Comparison of ENCODE assay signal across 35 cellular contexts in genomic region chr7:142657376-142657775, GRCh38.
"Had no signal": no experiment of that assay in that cellular context is flagged by ENCODE, and none has a peak within 500 bp of the region (broad histone marks: within the 10 kb centered on the region; RNA-seq: fewer than 3 reads in every experiment).

No MANE protein-coding gene starts in this region.

- H3K27ac Mint-ChIP-seq: activated B cell treated with CpG ODN at 0.5 μM for 24 hours; activated CD4-positive, alpha-beta memory T cell treated with anti-CD3 and anti-CD28 coated beads for 36 hours; activated CD4-positive, alpha-beta T cell treated with anti-CD3 and anti-CD28 coated beads, Interleukin-2, amount 10 ng/mL, durations not matched to agents 24 days and 14 days; activated CD8-positive, alpha-beta T cell treated with anti-CD3 and anti-CD28 coated beads for 36 hours; activated naive CD4-positive, alpha-beta T cell treated with anti-CD3 and anti-CD28 coated beads for 36 hours; activated naive CD4-positive, alpha-beta T cell treated with anti-CD3 and anti-CD28 coated beads, Interleukin-2, amount 50 U/mL, for 72 hours; activated naive CD8-positive, alpha-beta T cell treated with anti-CD3 and anti-CD28 coated beads for 36 hours; activated T-cell treated with anti-CD3 and anti-CD28 coated beads, Interleukin-2, amount 50 U/mL, for 72 hours; activated T-helper 1 cell treated with anti-CD3 and anti-CD28 coated beads, Interleukin-12 subunit alpha, Interleukin-12 subunit beta, Interleukin-2, Interleukin-4 antibody, amounts not matched to agents 30 ng/mL and 10 ng/mL and 1 ng/mL, durations not matched to agents 14 hours and 24 hours and 36 hours; activated T-helper 17 cell treated with anti-CD3 and anti-CD28 coated beads, Interleukin-2, amount 50 U/mL, for 72 hours; brain; T-helper 1 cell treated with Interleukin-12 subunit alpha and Interleukin-12 subunit beta and Interleukin-4 antibody, amounts not matched to agents 30 μg/mL and 1 μg/mL, for 36 hours; T-helper 2 cell treated with Interferon-gamma antibody and Interleukin-4, amounts not matched to agents 5 μg/mL and 100 μg/mL, for 36 hours had no signal

- H3K9me3 Mint-ChIP-seq: activated B cell treated with CpG ODN at 0.5 μM for 24 hours; activated CD4-positive, alpha-beta memory T cell treated with anti-CD3 and anti-CD28 coated beads for 36 hours; activated CD4-positive, alpha-beta T cell treated with anti-CD3 and anti-CD28 coated beads, Interleukin-2, amount 10 ng/mL, durations not matched to agents 24 days and 14 days; activated naive CD4-positive, alpha-beta T cell treated with anti-CD3 and anti-CD28 coated beads for 36 hours; activated naive CD4-positive, alpha-beta T cell treated with anti-CD3 and anti-CD28 coated beads, Interleukin-2, amount 50 U/mL, for 72 hours; activated naive CD8-positive, alpha-beta T cell treated with anti-CD3 and anti-CD28 coated beads for 36 hours; activated T-cell treated with anti-CD3 and anti-CD28 coated beads, Interleukin-2, amount 50 U/mL, for 4 hours; activated T-cell treated with anti-CD3 and anti-CD28 coated beads, Interleukin-2, amount 50 U/mL, for 72 hours; activated T-helper 1 cell treated with anti-CD3 and anti-CD28 coated beads, Interleukin-12 subunit alpha, Interleukin-12 subunit beta, Interleukin-2, Interleukin-4 antibody, amounts not matched to agents 30 ng/mL and 10 ng/mL and 1 ng/mL, durations not matched to agents 14 hours and 24 hours and 36 hours; activated T-helper 17 cell treated with anti-CD3 and anti-CD28 coated beads, Interleukin-2, amount 50 U/mL, for 72 hours; T-helper 1 cell treated with Interleukin-12 subunit alpha and Interleukin-12 subunit beta and Interleukin-4 antibody, amounts not matched to agents 30 μg/mL and 1 μg/mL, for 36 hours; T-helper 2 cell treated with Interferon-gamma antibody and Interleukin-4, amounts not matched to agents 5 μg/mL and 100 μg/mL, for 36 hours had no signal

- H3K4me3 Mint-ChIP-seq: activated B cell treated with CpG ODN at 0.5 μM for 24 hours; activated CD4-positive, alpha-beta memory T cell treated with anti-CD3 and anti-CD28 coated beads for 36 hours; activated CD8-positive, alpha-beta T cell treated with anti-CD3 and anti-CD28 coated beads for 36 hours; activated naive CD4-positive, alpha-beta T cell treated with anti-CD3 and anti-CD28 coated beads for 36 hours; activated naive CD8-positive, alpha-beta T cell treated with anti-CD3 and anti-CD28 coated beads for 36 hours; activated T-cell treated with anti-CD3 and anti-CD28 coated beads, Interleukin-2, amount 50 U/mL, for 4 hours; activated T-cell treated with anti-CD3 and anti-CD28 coated beads, Interleukin-2, amount 50 U/mL, for 72 hours; activated T-helper 17 cell treated with anti-CD3 and anti-CD28 coated beads, Interleukin-2, amount 50 U/mL, for 72 hours; brain; T-helper 1 cell treated with Interleukin-12 subunit alpha and Interleukin-12 subunit beta and Interleukin-4 antibody, amounts not matched to agents 30 μg/mL and 1 μg/mL, for 36 hours; T-helper 2 cell treated with Interferon-gamma antibody and Interleukin-4, amounts not matched to agents 5 μg/mL and 100 μg/mL, for 36 hours had no signal

- DNase-seq: activated B cell treated with CpG ODN at 0.5 μM for 24 hours; activated CD4-positive, alpha-beta memory T cell treated with anti-CD3 and anti-CD28 coated beads for 36 hours; activated CD4-positive, alpha-beta T cell treated with anti-CD3 and anti-CD28 coated beads for 4 hours; activated CD4-positive, alpha-beta T cell treated with anti-CD3 and anti-CD28 coated beads, Interleukin-2, amount 10 ng/mL, durations not matched to agents 24 days and 14 days; activated CD4-positive, alpha-beta T cell treated with anti-CD3 and anti-CD28 coated beads, Interleukin-2, amount 50 U/mL, for 1 hour; activated CD4-positive, alpha-beta T cell treated with anti-CD3 and anti-CD28 coated beads, Interleukin-2, amount 50 U/mL, for 4 hours; activated CD4-positive, CD25-positive, alpha-beta regulatory T cell treated with anti-CD3 and anti-CD28 coated beads, Interleukin-2, amount 50 U/mL, for 72 hours; activated CD8-positive, alpha-beta memory T cell treated with anti-CD3 and anti-CD28 coated beads, Interleukin-2, amount 50 U/mL, for 4 hours; activated CD8-positive, alpha-beta T cell treated with anti-CD3 and anti-CD28 coated beads for 36 hours; activated effector memory CD4-positive, alpha-beta T cell treated with anti-CD3 and anti-CD28 coated beads, Interleukin-2, amount 50 U/mL, for 16 hours; activated gamma-delta T cell treated with Interleukin-2 at 50 U/mL for 16 hours; activated naive CD4-positive, alpha-beta T cell; activated naive CD4-positive, alpha-beta T cell treated with anti-CD3 and anti-CD28 coated beads for 36 hours; activated naive CD4-positive, alpha-beta T cell treated with anti-CD3 and anti-CD28 coated beads, Interleukin-2, amount 50 U/mL, for 16 hours; activated naive CD8-positive, alpha-beta T cell treated with anti-CD3 and anti-CD28 coated beads for 36 hours; activated T-cell treated with anti-CD3 and anti-CD28 coated beads for 4 hours; activated T-cell treated with anti-CD3 and anti-CD28 coated beads, Interleukin-2, amount 50 U/mL, for 1 hour; activated T-cell treated with anti-CD3 and anti-CD28 coated beads, Interleukin-2, amount 50 U/mL, for 4 hours; activated T-cell treated with anti-CD3 and anti-CD28 coated beads, Interleukin-2, amount 50 U/mL, for 72 hours; adrenal gland; amniotic stem cell; anterior cingulate cortex; central memory CD4-positive, alpha-beta T cell; T-helper 1 cell; T-helper 2 cell; T-helper 9 cell had no signal

- H3K4me1 Mint-ChIP-seq: activated B cell treated with CpG ODN at 0.5 μM for 24 hours; activated naive CD8-positive, alpha-beta T cell treated with anti-CD3 and anti-CD28 coated beads for 36 hours; activated T-helper 17 cell treated with anti-CD3 and anti-CD28 coated beads, Interleukin-2, amount 50 U/mL, for 72 hours; brain had no signal

- H3K36me3 Mint-ChIP-seq: activated CD4-positive, alpha-beta memory T cell treated with anti-CD3 and anti-CD28 coated beads for 36 hours; activated naive CD4-positive, alpha-beta T cell treated with anti-CD3 and anti-CD28 coated beads, Interleukin-2, amount 50 U/mL, for 72 hours; activated naive CD8-positive, alpha-beta T cell treated with anti-CD3 and anti-CD28 coated beads for 36 hours; brain had no signal

- H3K27ac ChIP-seq: ascending aorta, cardiac muscle cell, VCaP had no signal

- ATAC-seq: activated CD8-positive, alpha-beta T cell treated with anti-CD3 and anti-CD28 coated beads for 36 hours; activated naive CD4-positive, alpha-beta T cell treated with anti-CD3 and anti-CD28 coated beads, Interleukin-2, amount 50 U/mL, for 72 hours; activated T-cell treated with anti-CD3 and anti-CD28 coated beads, Interleukin-2, amount 50 U/mL, for 4 hours; activated T-cell treated with anti-CD3 and anti-CD28 coated beads, Interleukin-2, amount 50 U/mL, for 72 hours; activated T-helper 17 cell treated with anti-CD3 and anti-CD28 coated beads, Interleukin-2, amount 50 U/mL, for 72 hours had no signal
